20 cellular contexts compared by ENCODE assay signal in the genomic region with DNA sequence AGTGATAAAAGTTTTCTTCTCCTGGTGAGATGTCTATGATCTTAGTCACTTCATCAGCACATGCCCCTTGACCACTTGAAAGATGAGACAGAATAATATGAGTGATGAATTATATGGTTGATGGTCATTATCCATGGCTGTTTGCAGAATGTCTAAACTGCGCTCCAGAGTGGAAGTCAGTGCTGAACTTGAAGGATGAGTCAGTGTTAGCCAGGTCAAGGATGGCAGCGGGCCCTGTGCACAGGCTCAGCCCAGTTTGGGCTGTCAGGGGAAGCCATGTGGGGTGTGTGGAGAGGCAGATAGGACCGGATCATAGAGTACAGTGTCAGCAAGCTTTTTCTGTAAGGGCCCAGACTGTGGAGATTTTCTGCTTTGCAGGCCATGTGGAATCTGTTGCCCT.
DNase-seq lines count a peak whose midpoint lies in the region; ATAC-seq, FAIRE-seq and TF ChIP-seq lines count a peak whose summit lies in the region.
"Had no signal": no experiment of that assay in that cellular context is flagged by ENCODE, and none has a peak within 500 bp of the region (broad histone marks: within the 10 kb centered on the region; RNA-seq: fewer than 3 reads in every experiment).

No MANE protein-coding gene starts in this region.

- H3K36me3 Mint-ChIP-seq in astrocyte (ENCODE audit: low read depth, unreplicated experiment): peaks cover 22% of the 10 kb centered on the region
- H3K36me3 Mint-ChIP-seq: naive thymus-derived CD8-positive, alpha-beta T cell had no signal

- peak; percentile 29 for FAIRE-seq in astrocyte (lab: Jason Lieb, UNC)
- FAIRE-seq: bronchial epithelial cell had no signal

- no peak for ATAC-seq in HG03354 (IDR thresholded peaks at IDR 0.05; ENCODE audit: poor library complexity, severe bottlenecking, unreplicated experiment)
- ATAC-seq: activated CD8-positive, alpha-beta T cell treated with anti-CD3 and anti-CD28 coated beads for 36 hours; naive thymus-derived CD8-positive, alpha-beta T cell had no signal

- no peaks in the 10 kb centered on the region for H3K79me2 ChIP-seq in astrocyte (ENCODE audit: insufficient read depth, low read length)

- no peaks in the 10 kb centered on the region for H3K27me3 ChIP-seq in astrocyte (ENCODE audit: insufficient read depth, low read length)
- H3K27me3 ChIP-seq: upper lobe of left lung had no signal

- H3K9me3 Mint-ChIP-seq in astrocyte (ENCODE audit: unreplicated experiment): no peaks in the 10 kb centered on the region
- H3K9me3 Mint-ChIP-seq: activated CD8-positive, alpha-beta T cell treated with anti-CD3 and anti-CD28 coated beads for 36 hours; naive thymus-derived CD8-positive, alpha-beta T cell had no signal

- peak; percentile 4 for DNase-seq in AG10803 (ENCODE audit: low read depth)
- DNase-seq in HK-2 (ENCODE audit: unreplicated experiment): peak; percentile 63
- peak; percentile 82 for DNase-seq in astrocyte (ENCODE audit: low read depth)
- DNase-seq in iris pigment epithelial cell (ENCODE audit: low read depth): peak; percentile 77
- no peak for DNase-seq in amygdala (lab: John Stamatoyannopoulos, UW)
- no peak for DNase-seq in activated CD4-positive, CD25-positive, alpha-beta regulatory T cell treated with anti-CD3 and anti-CD28 coated beads, Interleukin-2, amount 50 U/mL, for 72 hours
- DNase-seq in iPS-NIHi11 (ENCODE audit: low spot score): no peak
- DNase-seq: activated CD8-positive, alpha-beta T cell treated with anti-CD3 and anti-CD28 coated beads for 36 hours; activated gamma-delta T cell treated with Interleukin-2 at 50 U/mL for 16 hours; head of caudate nucleus; KG1; naive thymus-derived CD8-positive, alpha-beta T cell; NCI-H187 treated with DMSO at 0.1 percent for 48 hours; NCI-H526 treated with DMSO at 0.1 percent for 48 hours; retina; stimulated activated CD4-positive, alpha-beta T cell treated with anti-CD3 and anti-CD28 coated beads, Interleukin-4, amount 100 ng/mL, for 1 hour; T-helper 9 cell had no signal

- H3K9ac ChIP-seq in astrocyte (ENCODE audit: low read length): no peak overlapping the region

- H2AFZ ChIP-seq in astrocyte (ENCODE audit: low read depth, low read length): no peak overlapping the region

- H3K4me1 ChIP-seq in astrocyte (ENCODE audit: insufficient read depth, low read length): peaks cover 15% of the 10 kb centered on the region

- peak overlapping the region; percentile 59 for H3K27ac Mint-ChIP-seq in astrocyte (ENCODE audit: unreplicated experiment)
- H3K27ac Mint-ChIP-seq: activated CD8-positive, alpha-beta T cell treated with anti-CD3 and anti-CD28 coated beads for 36 hours; naive thymus-derived CD8-positive, alpha-beta T cell had no signal

- H3K4me2 ChIP-seq in astrocyte (ENCODE audit: low read length): peak overlapping the region; percentile 16

- H3K36me3 ChIP-seq in astrocyte (ENCODE audit: insufficient read depth, low read length): no peaks in the 10 kb centered on the region

- no peak for TF ChIP-seq CTCF in AG10803 (conservative IDR thresholded peaks at IDR 0.05; ENCODE audit: low read length)
- no peak for TF ChIP-seq CTCF in astrocyte (IDR thresholded peaks at IDR 0.05; ENCODE audit: insufficient read depth, low read depth, low read length)

- no peak overlapping the region for H3K27ac ChIP-seq in astrocyte (ENCODE audit: low read depth, low read length)
- H3K27ac ChIP-seq: upper lobe of left lung had no signal

- peaks cover 16% of the 10 kb centered on the region for H4K20me1 ChIP-seq in astrocyte (ENCODE audit: insufficient read depth, low read length)

- H3K9me3 ChIP-seq in astrocyte (ENCODE audit: insufficient read depth, low read depth, low read length): no peaks in the 10 kb centered on the region
- H3K9me3 ChIP-seq: upper lobe of left lung had no signal

- H3K27me3 Mint-ChIP-seq in astrocyte (ENCODE audit: low read depth, unreplicated experiment): no peaks in the 10 kb centered on the region

- H3K4me3 Mint-ChIP-seq in astrocyte (ENCODE audit: unreplicated experiment): no peak overlapping the region
- H3K4me3 Mint-ChIP-seq: activated CD8-positive, alpha-beta T cell treated with anti-CD3 and anti-CD28 coated beads for 36 hours; naive thymus-derived CD8-positive, alpha-beta T cell had no signal

- H3K4me1 Mint-ChIP-seq in astrocyte (ENCODE audit: low read depth, unreplicated experiment): peaks cover 44% of the 10 kb centered on the region
- H3K4me1 Mint-ChIP-seq: naive thymus-derived CD8-positive, alpha-beta T cell had no signal

- H3K4me3 ChIP-seq in AG10803 (ENCODE audit: low read length) (no peak overlapping the region), astrocyte (ENCODE audit: insufficient read depth, low read depth, low read length) (no peak overlapping the region)
- H3K4me3 ChIP-seq: upper lobe of left lung had no signal

Comparison
In these comparisons a context has a peak if more than half of its experiments do, and no peak if none do; other contexts are left out.
1. DNase-seq: peak in AG10803 (single experiment), HK-2 (single experiment), astrocyte (single experiment) and iris pigment epithelial cell (single experiment); none in amygdala (0 of 56), activated CD4-positive, CD25-positive, alpha-beta regulatory T cell treated with anti-CD3 and anti-CD28 coated beads, Interleukin-2, amount 50 U/mL, for 72 hours (single experiment) and iPS-NIHi11 (single experiment).